ENCODE assay signal across 1 cellular context in the genomic region with DNA sequence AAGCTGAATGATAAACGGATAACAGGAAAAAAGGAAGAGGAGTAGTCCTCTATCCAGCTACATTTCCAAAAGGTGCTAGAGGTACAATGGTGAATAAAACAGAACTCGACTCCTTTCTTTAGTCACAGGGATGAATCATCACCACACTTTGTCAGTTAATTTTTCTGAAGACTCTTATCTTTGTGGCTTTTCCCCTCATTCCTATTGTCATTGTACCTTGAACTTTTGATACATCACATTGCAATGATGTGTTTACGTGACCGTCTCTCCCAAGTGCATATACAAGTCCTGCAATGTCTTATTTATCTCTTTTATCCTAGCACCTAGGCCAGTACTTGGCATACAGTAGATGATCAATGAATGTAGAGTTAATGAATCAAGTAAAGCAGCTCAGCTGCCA.
TF ChIP-seq lines count a peak whose summit lies in the region.

No MANE protein-coding gene starts in this region.

TF ChIP-seq in IMR-90, 13 proteins besides CTCF, POLR2A, EP300 and RAD21:
- TF ChIP-seq, protein P1, sequence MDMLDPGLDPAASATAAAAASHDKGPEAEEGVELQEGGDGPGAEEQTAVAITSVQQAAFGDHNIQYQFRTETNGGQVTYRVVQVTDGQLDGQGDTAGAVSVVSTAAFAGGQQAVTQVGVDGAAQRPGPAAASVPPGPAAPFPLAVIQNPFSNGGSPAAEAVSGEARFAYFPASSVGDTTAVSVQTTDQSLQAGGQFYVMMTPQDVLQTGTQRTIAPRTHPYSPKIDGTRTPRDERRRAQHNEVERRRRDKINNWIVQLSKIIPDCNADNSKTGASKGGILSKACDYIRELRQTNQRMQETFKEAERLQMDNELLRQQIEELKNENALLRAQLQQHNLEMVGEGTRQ (IDR thresholded peaks at IDR 0.05; ENCODE audit: low read depth, low read length) = no peak
- TF ChIP-seq RFX5 (IDR thresholded peaks at IDR 0.05; ENCODE audit: low read depth, low read length) = no peak
